Comparison of ENCODE assay signal across 1 cellular context in the genomic region with DNA sequence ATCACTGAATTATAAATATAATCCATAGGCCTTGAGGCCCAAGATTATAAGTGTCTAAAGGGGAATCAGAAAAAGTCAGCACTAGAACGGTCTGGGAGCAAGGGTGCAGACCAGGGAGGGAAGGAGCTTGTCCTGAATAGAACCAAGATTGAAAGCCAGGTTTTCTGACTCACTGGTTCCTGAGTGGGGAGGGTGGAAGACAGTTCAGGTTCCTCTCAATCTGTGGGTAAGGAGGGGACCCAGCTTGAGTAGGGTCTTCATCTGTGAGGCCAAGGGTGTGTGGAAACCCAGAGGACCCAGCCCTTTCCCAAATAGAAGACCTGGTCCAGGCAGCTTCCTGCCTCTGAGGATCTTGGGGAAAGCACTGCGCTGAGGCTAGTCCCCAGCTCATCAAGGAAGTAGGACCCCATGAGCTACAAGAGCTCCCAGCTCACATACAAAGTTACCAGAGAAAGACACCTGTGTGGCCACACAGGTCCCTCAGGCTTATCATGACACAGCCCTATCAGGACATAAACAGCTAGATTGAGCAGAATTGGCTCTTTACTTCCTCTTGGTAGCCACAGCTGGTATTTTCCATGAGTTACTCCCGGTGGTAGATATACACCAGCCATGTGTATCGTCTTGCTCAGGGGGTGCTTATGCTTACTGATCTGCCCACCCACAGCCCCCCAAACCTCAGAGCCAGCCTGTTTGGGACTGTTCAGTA.
TF ChIP-seq lines count a peak whose summit lies in the region.

No MANE protein-coding gene starts in this region.

TF ChIP-seq in IMR-90, 13 proteins besides CTCF, POLR2A, EP300 and RAD21:
- no peak for TF ChIP-seq MAFK (IDR thresholded peaks at IDR 0.05; ENCODE audit: low read depth, low read length)
- no peak for TF ChIP-seq NFE2L2 (IDR thresholded peaks at IDR 0.05; ENCODE audit: low read depth, low read length)
- TF ChIP-seq, protein P1, sequence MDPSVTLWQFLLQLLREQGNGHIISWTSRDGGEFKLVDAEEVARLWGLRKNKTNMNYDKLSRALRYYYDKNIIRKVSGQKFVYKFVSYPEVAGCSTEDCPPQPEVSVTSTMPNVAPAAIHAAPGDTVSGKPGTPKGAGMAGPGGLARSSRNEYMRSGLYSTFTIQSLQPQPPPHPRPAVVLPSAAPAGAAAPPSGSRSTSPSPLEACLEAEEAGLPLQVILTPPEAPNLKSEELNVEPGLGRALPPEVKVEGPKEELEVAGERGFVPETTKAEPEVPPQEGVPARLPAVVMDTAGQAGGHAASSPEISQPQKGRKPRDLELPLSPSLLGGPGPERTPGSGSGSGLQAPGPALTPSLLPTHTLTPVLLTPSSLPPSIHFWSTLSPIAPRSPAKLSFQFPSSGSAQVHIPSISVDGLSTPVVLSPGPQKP (IDR thresholded peaks at IDR 0.05; ENCODE audit: borderline replicate concordance, low read depth, low read length): no peak
- TF ChIP-seq SMC3 (IDR thresholded peaks at IDR 0.05; ENCODE audit: low read depth, low read length): no peak
- no peak for TF ChIP-seq CHD1 (IDR thresholded peaks at IDR 0.05; ENCODE audit: low read depth, low read length)
- TF ChIP-seq MAZ (IDR thresholded peaks at IDR 0.05; ENCODE audit: borderline replicate concordance, low read depth, low read length): no peak
- TF ChIP-seq CEBPB (IDR thresholded peaks at IDR 0.05; ENCODE audit: low read depth, low read length): no peak
- no peak for TF ChIP-seq MXI1 (IDR thresholded peaks at IDR 0.05; ENCODE audit: borderline replicate concordance, low read depth, low read length)
- TF ChIP-seq BHLHE40 (IDR thresholded peaks at IDR 0.05; ENCODE audit: low read depth, low read length): no peak
- TF ChIP-seq RFX5 (IDR thresholded peaks at IDR 0.05; ENCODE audit: low read depth, low read length): no peak
